Comparison of ENCODE assay signal across 4 cellular contexts in the genomic region with DNA sequence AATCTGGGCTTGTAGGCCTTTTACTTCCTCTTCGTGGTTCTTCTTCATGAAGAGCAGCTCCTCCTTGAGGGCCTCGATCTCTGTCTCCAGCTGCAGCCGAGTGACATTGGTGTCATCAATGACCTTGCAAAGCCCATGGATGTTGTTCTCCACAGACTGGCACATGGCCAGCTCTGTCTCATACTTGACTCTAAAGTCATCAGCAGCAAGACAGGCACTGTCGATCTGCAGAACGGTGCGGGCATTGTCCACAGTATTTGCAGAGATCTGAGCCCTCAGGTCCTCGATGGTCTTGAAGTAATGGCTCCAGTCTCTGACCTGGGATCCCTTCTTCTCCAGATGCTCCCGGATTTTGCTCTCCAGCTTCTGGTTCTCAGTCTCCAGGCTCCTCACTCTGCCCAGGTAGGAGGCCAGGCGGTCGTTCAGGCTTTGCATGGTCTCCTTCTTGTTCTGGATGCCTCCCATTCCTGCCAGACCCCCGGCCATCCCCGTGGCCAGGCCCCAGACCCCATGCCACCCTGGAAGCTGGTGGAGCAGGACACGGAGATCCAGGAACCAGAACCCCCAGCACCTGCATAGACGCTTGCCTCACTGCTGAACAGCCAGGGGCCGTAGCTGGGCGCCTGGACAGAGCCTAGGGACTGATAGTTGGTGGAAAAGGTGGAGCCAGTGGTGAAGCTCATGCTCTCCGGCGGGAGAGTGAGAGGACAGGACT. TPM values are rescaled to one million over a fixed set of nuclear protein-coding genes. Genes with fewer than 3 reads are reported as not detected.
"Had no signal": no experiment of that assay in that cellular context is flagged by ENCODE, and none has a peak within 500 bp of the region (broad histone marks: within the 10 kb centered on the region; RNA-seq: fewer than 3 reads in every experiment).

No MANE protein-coding gene starts in this region.

RNA-seq across cellular contexts. Expression of a gene that starts 42.2 kb away (rescaled TPM):
- total RNA-seq: HT-29, OCI-LY7, Peyer's patch, RPMI7951 had no signal
